Comparison of ENCODE assay signal across 1 cellular context in the genomic region with DNA sequence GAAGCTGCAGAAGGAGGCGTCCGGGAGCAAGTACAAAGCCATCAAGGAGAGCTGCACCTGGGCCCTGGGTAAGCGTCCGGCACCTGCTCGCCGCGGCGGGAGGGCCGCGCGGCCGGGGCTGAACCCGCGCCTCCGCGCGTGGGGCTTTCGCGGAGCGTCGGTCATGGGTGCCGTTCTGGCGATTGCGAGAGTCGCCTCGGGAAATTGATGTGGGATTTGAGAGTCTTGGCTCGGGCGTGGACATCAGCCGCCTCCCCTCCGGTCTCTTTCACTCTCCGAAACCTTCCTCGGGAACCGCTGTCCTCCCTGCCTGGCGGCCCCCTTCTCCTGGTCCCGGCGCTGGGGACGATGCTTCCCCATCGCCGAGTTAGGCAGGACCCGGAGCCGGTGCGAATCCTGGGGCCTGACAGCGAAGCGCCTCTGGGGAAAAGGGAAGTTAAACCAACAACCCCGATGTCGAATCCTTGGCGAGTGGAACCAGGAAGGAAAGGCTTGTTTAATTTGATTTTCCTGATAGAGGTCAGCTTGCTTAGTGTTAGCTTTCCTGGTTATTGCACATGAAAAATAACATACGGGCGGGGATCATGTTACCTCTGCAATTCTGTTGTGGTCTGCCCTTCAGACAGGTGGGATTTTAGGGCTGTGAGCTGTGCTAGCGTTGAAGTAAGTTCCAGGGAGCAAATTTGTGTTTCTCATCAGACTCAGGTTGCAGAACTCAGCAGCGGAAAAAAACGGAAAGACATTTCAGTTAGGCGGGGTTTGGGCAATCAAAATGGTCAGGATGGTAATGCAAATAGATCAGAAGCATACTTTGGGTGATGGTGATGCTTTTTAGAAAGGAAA.
TF ChIP-seq lines count a peak whose summit lies in the region.

No MANE protein-coding gene starts in this region.

TF ChIP-seq in HepG2, 621 proteins besides CTCF, POLR2A, EP300 and RAD21 (continued from another document and continues in another):
- TF ChIP-seq, protein P1, sequence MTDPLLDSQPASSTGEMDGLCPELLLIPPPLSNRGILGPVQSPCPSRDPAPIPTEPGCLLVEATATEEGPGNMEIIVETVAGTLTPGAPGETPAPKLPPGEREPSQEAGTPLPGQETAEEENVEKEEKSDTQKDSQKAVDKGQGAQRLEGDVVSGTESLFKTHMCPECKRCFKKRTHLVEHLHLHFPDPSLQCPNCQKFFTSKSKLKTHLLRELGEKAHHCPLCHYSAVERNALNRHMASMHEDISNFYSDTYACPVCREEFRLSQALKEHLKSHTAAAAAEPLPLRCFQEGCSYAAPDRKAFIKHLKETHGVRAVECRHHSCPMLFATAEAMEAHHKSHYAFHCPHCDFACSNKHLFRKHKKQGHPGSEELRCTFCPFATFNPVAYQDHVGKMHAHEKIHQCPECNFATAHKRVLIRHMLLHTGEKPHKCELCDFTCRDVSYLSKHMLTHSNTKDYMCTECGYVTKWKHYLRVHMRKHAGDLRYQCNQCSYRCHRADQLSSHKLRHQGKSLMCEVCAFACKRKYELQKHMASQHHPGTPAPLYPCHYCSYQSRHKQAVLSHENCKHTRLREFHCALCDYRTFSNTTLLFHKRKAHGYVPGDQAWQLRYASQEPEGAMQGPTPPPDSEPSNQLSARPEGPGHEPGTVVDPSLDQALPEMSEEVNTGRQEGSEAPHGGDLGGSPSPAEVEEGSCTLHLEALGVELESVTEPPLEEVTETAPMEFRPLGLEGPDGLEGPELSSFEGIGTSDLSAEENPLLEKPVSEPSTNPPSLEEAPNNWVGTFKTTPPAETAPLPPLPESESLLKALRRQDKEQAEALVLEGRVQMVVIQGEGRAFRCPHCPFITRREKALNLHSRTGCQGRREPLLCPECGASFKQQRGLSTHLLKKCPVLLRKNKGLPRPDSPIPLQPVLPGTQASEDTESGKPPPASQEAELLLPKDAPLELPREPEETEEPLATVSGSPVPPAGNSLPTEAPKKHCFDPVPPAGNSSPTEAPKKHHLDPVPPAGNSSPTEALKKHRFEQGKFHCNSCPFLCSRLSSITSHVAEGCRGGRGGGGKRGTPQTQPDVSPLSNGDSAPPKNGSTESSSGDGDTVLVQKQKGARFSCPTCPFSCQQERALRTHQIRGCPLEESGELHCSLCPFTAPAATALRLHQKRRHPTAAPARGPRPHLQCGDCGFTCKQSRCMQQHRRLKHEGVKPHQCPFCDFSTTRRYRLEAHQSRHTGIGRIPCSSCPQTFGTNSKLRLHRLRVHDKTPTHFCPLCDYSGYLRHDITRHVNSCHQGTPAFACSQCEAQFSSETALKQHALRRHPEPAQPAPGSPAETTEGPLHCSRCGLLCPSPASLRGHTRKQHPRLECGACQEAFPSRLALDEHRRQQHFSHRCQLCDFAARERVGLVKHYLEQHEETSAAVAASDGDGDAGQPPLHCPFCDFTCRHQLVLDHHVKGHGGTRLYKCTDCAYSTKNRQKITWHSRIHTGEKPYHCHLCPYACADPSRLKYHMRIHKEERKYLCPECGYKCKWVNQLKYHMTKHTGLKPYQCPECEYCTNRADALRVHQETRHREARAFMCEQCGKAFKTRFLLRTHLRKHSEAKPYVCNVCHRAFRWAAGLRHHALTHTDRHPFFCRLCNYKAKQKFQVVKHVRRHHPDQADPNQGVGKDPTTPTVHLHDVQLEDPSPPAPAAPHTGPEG (CRISPR knock-in tag; IDR thresholded peaks at IDR 0.05) = no peak
- TF ChIP-seq MTF1 (CRISPR knock-in tag; IDR thresholded peaks at IDR 0.05) = no peak
- peak; percentile 27; the same call in 1 of the 2 replicates for TF ChIP-seq KMT2B (CRISPR knock-in tag; IDR thresholded peaks at IDR 0.05)
- TF ChIP-seq, protein P2, sequence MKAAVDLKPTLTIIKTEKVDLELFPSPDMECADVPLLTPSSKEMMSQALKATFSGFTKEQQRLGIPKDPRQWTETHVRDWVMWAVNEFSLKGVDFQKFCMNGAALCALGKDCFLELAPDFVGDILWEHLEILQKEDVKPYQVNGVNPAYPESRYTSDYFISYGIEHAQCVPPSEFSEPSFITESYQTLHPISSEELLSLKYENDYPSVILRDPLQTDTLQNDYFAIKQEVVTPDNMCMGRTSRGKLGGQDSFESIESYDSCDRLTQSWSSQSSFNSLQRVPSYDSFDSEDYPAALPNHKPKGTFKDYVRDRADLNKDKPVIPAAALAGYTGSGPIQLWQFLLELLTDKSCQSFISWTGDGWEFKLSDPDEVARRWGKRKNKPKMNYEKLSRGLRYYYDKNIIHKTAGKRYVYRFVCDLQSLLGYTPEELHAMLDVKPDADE (CRISPR knock-in tag; IDR thresholded peaks at IDR 0.05) = no peak
- TF ChIP-seq ZSCAN29 (CRISPR knock-in tag; conservative IDR thresholded peaks at IDR 0.05) = no peak
- TF ChIP-seq NR2F1 (CRISPR knock-in tag; IDR thresholded peaks at IDR 0.05) = no peak
- no peak for TF ChIP-seq MZF1 (CRISPR knock-in tag; IDR thresholded peaks at IDR 0.05; ENCODE audit: borderline replicate concordance)
- TF ChIP-seq ZNF263 (CRISPR knock-in tag; IDR thresholded peaks at IDR 0.05) = peak; percentile 18; the same call in 1 of the 2 replicates
- no peak for TF ChIP-seq TEAD2 (CRISPR knock-in tag; IDR thresholded peaks at IDR 0.05)
- TF ChIP-seq, protein P3, sequence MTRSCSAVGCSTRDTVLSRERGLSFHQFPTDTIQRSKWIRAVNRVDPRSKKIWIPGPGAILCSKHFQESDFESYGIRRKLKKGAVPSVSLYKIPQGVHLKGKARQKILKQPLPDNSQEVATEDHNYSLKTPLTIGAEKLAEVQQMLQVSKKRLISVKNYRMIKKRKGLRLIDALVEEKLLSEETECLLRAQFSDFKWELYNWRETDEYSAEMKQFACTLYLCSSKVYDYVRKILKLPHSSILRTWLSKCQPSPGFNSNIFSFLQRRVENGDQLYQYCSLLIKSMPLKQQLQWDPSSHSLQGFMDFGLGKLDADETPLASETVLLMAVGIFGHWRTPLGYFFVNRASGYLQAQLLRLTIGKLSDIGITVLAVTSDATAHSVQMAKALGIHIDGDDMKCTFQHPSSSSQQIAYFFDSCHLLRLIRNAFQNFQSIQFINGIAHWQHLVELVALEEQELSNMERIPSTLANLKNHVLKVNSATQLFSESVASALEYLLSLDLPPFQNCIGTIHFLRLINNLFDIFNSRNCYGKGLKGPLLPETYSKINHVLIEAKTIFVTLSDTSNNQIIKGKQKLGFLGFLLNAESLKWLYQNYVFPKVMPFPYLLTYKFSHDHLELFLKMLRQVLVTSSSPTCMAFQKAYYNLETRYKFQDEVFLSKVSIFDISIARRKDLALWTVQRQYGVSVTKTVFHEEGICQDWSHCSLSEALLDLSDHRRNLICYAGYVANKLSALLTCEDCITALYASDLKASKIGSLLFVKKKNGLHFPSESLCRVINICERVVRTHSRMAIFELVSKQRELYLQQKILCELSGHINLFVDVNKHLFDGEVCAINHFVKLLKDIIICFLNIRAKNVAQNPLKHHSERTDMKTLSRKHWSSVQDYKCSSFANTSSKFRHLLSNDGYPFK (CRISPR knock-in tag; IDR thresholded peaks at IDR 0.05; ENCODE audit: borderline replicate concordance) = 0 out of 2 replicates have a peak, but pooled peaks have one; percentile 34
- no peak for TF ChIP-seq ZBTB8A (CRISPR knock-in tag; IDR thresholded peaks at IDR 0.05; ENCODE audit: borderline replicate concordance, low read depth)
- no peak for TF ChIP-seq ZNF75D (CRISPR knock-in tag; IDR thresholded peaks at IDR 0.05; ENCODE audit: borderline replicate concordance)
- no peak for TF ChIP-seq ZEB1 (IDR thresholded peaks at IDR 0.05; ENCODE audit: insufficient replicate concordance, low read depth)
- TF ChIP-seq JUNB (CRISPR knock-in tag; IDR thresholded peaks at IDR 0.05; ENCODE audit: borderline replicate concordance) = no peak
- no peak for TF ChIP-seq ZNF615 (CRISPR knock-in tag; IDR thresholded peaks at IDR 0.05; ENCODE audit: borderline replicate concordance)
- no peak for TF ChIP-seq ZNF143 (CRISPR knock-in tag; IDR thresholded peaks at IDR 0.05)
- no peak for TF ChIP-seq SMYD3 (CRISPR knock-in tag; IDR thresholded peaks at IDR 0.05)
- 0 out of 2 replicates have a peak, but pooled peaks have one; percentile 35 for TF ChIP-seq ZNF296 (CRISPR knock-in tag; conservative IDR thresholded peaks at IDR 0.05)
- TF ChIP-seq NFRKB (IDR thresholded peaks at IDR 0.05) = no peak
- no peak for TF ChIP-seq ZKSCAN1 (IDR thresholded peaks at IDR 0.05; ENCODE audit: low read length)
- TF ChIP-seq, protein P4, sequence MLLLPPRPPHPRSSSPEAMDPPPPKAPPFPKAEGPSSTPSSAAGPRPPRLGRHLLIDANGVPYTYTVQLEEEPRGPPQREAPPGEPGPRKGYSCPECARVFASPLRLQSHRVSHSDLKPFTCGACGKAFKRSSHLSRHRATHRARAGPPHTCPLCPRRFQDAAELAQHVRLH (CRISPR knock-in tag; IDR thresholded peaks at IDR 0.05; ENCODE audit: borderline replicate concordance, low read depth) = no peak
- TF ChIP-seq, protein P5, sequence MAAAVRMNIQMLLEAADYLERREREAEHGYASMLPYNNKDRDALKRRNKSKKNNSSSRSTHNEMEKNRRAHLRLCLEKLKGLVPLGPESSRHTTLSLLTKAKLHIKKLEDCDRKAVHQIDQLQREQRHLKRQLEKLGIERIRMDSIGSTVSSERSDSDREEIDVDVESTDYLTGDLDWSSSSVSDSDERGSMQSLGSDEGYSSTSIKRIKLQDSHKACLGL (CRISPR knock-in tag; IDR thresholded peaks at IDR 0.05) = no peak
- no peak for TF ChIP-seq ZBTB46 (CRISPR knock-in tag; IDR thresholded peaks at IDR 0.05; ENCODE audit: borderline replicate concordance)
- TF ChIP-seq RXRB (CRISPR knock-in tag; IDR thresholded peaks at IDR 0.05; ENCODE audit: borderline replicate concordance) = no peak
- TF ChIP-seq ZNF768 (CRISPR knock-in tag; IDR thresholded peaks at IDR 0.05) = peak; percentile 19; the same call in 1 of the 2 replicates
- TF ChIP-seq, protein P6, sequence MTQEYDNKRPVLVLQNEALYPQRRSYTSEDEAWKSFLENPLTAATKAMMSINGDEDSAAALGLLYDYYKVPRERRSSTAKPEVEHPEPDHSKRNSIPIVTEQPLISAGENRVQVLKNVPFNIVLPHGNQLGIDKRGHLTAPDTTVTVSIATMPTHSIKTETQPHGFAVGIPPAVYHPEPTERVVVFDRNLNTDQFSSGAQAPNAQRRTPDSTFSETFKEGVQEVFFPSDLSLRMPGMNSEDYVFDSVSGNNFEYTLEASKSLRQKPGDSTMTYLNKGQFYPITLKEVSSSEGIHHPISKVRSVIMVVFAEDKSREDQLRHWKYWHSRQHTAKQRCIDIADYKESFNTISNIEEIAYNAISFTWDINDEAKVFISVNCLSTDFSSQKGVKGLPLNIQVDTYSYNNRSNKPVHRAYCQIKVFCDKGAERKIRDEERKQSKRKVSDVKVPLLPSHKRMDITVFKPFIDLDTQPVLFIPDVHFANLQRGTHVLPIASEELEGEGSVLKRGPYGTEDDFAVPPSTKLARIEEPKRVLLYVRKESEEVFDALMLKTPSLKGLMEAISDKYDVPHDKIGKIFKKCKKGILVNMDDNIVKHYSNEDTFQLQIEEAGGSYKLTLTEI (CRISPR knock-in tag; conservative IDR thresholded peaks at IDR 0.05) = no peak
- peak; percentile 71 for TF ChIP-seq ZNF800 (CRISPR knock-in tag; IDR thresholded peaks at IDR 0.05)
- TF ChIP-seq ZFAT (CRISPR knock-in tag; conservative IDR thresholded peaks at IDR 0.05) = no peak
- TF ChIP-seq TRIM24 (CRISPR knock-in tag; IDR thresholded peaks at IDR 0.05) = no peak
- no peak for TF ChIP-seq DMTF1 (CRISPR knock-in tag; IDR thresholded peaks at IDR 0.05)
- TF ChIP-seq ZNF329 (CRISPR knock-in tag; IDR thresholded peaks at IDR 0.05; ENCODE audit: low read depth) = no peak
- TF ChIP-seq ZBTB7A (CRISPR knock-in tag; IDR thresholded peaks at IDR 0.05) = no peak
- no peak for TF ChIP-seq SETDB1 (CRISPR knock-in tag; IDR thresholded peaks at IDR 0.05; ENCODE audit: borderline replicate concordance)
- TF ChIP-seq GTF2F1 (IDR thresholded peaks at IDR 0.05; ENCODE audit: low read length) = no peak
- TF ChIP-seq ZNF570 (CRISPR knock-in tag; IDR thresholded peaks at IDR 0.05; ENCODE audit: borderline replicate concordance) = no peak
- no peak for TF ChIP-seq NR3C1 (CRISPR knock-in tag; IDR thresholded peaks at IDR 0.05)
- TF ChIP-seq TARDBP (CRISPR knock-in tag; IDR thresholded peaks at IDR 0.05) = no peak
- no peak for TF ChIP-seq ZNF724P (CRISPR knock-in tag; IDR thresholded peaks at IDR 0.05; ENCODE audit: borderline replicate concordance)
- no peak for TF ChIP-seq NFIB (CRISPR knock-in tag; IDR thresholded peaks at IDR 0.05; ENCODE audit: borderline replicate concordance)
- TF ChIP-seq JARID2 (CRISPR knock-in tag; IDR thresholded peaks at IDR 0.05; ENCODE audit: insufficient replicate concordance) = no peak
- TF ChIP-seq FOSL2 (CRISPR knock-in tag; IDR thresholded peaks at IDR 0.05) = no peak
- TF ChIP-seq ZNF746 (CRISPR knock-in tag; IDR thresholded peaks at IDR 0.05) = no peak
